In the genomic region with DNA sequence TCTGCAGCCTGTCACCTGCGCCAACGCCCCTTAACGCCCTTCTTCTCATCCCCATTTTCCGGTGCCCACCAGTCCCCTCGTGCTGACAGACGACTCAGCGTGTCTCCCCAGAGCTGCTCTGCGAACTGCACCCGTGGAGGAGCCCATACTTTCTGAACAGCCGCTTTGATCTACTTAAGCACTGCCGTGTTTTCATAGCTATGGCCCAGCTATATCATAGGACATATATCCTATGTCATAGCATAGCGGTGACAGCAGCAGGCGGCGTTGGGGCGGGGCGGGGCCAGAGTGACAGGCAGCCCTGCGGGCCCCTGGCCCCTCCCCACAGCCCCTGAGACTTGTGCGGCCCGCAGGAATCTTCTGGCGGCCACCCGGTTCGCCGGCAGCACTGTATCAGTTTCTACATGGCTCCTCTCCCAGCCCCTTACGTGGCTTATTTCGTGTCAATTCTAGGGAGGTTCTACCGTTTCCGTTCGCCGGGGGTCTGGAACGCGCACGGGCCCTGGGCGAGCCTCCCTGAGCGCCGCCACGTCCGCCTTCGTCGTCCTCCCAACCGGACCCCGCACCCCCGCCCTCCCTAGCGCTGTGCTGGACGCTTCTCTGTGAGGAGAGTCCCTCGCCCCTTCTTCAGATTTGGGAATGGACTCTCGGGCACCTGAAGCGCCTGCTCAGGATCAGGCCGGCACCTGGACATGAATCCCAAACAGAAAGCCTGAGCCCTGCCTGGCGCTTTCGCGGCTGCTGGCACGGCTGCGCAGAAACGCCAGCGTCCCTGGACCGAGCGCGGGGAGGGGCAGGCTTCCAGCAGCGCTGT, we compare ENCODE assay signal across 8 cellular contexts. TPM values are rescaled to one million over a fixed set of nuclear protein-coding genes. Genes with fewer than 3 reads are reported as not detected.
DNase-seq lines count a peak whose midpoint lies in the region; ATAC-seq, FAIRE-seq and TF ChIP-seq lines count a peak whose summit lies in the region.

No MANE protein-coding gene starts in this region.

- no peak for FAIRE-seq in H54 (lab: Jason Lieb, UNC)

- TF ChIP-seq POLR2A in H54 (IDR thresholded peaks at IDR 0.05; ENCODE audit: low read depth, low read length) (peak; percentile 48), upper lobe of left lung (IDR thresholded peaks at IDR 0.05) (peak in 3 of 4 donors; percentile 1 to 71 (median 29))

- peaks cover 12% of the 10 kb centered on the region for H3K4me1 Mint-ChIP-seq in glutamatergic neuron (ENCODE audit: low read depth, unreplicated experiment)

- H3K4me3 Mint-ChIP-seq in glutamatergic neuron (ENCODE audit: unreplicated experiment), result peak overlapping the region; percentile 90

- H3K27me3 Mint-ChIP-seq in glutamatergic neuron (ENCODE audit: unreplicated experiment), result peaks cover 3% of the 10 kb centered on the region

- H3K27ac ChIP-seq in SJSA1, result no peak overlapping the region
- H3K27ac ChIP-seq in upper lobe of left lung, result peak overlapping the region; percentile 86 to 91 (median 88)

- no peaks in the 10 kb centered on the region for H3K27me3 ChIP-seq in SJSA1 (replicated peaks)
- no peaks in the 10 kb centered on the region for H3K27me3 ChIP-seq in upper lobe of left lung

- H3K4me3 ChIP-seq in LNCaP clone FGC (ENCODE audit: low read depth, low read length) (peak overlapping the region; percentile 57), SJSA1 (peak overlapping the region; percentile 50), upper lobe of left lung (peak overlapping the region; percentile 45 to 77 (median 66))

- 2 to 5% methylated on average over 23 to 51 of the region's 59 CpGs for WGBS in upper lobe of left lung, 2 donors

- H3K36me3 ChIP-seq in SJSA1, result no peaks in the 10 kb centered on the region
- no peaks in the 10 kb centered on the region for H3K36me3 ChIP-seq in upper lobe of left lung

- TF ChIP-seq CTCF in LNCaP clone FGC (IDR thresholded peaks at IDR 0.05; ENCODE audit: control insufficient read depth, extremely low read depth, insufficient read depth) (no peak), glutamatergic neuron (IDR thresholded peaks at IDR 0.05; ENCODE audit: partially characterized antibody, unreplicated experiment) (no peak), upper lobe of left lung (IDR thresholded peaks at IDR 0.05) (no peak)

- no peaks in the 10 kb centered on the region for H3K36me3 Mint-ChIP-seq in activated naive CD4-positive, alpha-beta T cell treated with anti-CD3 and anti-CD28 coated beads, Interleukin-2, amount 50 U/mL, for 72 hours
- peaks cover 6% of the 10 kb centered on the region for H3K36me3 Mint-ChIP-seq in glutamatergic neuron (ENCODE audit: unreplicated experiment)

- TF ChIP-seq EP300 in upper lobe of left lung (IDR thresholded peaks at IDR 0.05), result no peak

- H3K9me3 ChIP-seq in SJSA1 (replicated peaks) (no peaks in the 10 kb centered on the region), upper lobe of left lung (no peaks in the 10 kb centered on the region)

- ATAC-seq in activated naive CD4-positive, alpha-beta T cell treated with anti-CD3 and anti-CD28 coated beads, Interleukin-2, amount 50 U/mL, for 72 hours, result peak; percentile 97 to 99
- ATAC-seq in upper lobe of left lung (ENCODE audit: low FRiP score in 2 of 2), result peak; percentile 93 to 94

- in situ Hi-C loops in G401 (cut with HindIII; ENCODE audit: low sequenced_read_pairs), result no loop called here

- DNase-seq in G401 (ENCODE audit: low spot score), result peak; percentile 84
- DNase-seq in H54 (ENCODE audit: insufficient read length, low spot score), result peak; percentile 65
- DNase-seq in LNCaP clone FGC (ENCODE audit: low read depth), result peak; percentile 57
- DNase-seq in SJSA1 (ENCODE audit: low read depth in 1 of 2, low spot score in 2 of 2), result peak; percentile 71 to 73
- DNase-seq in activated naive CD4-positive, alpha-beta T cell treated with anti-CD3 and anti-CD28 coated beads, Interleukin-2, amount 50 U/mL, for 72 hours (ENCODE audit: low spot score in 2 of 2), result peak in 1 of 2 donors; percentile 71
- peak; percentile 90 for DNase-seq in glutamatergic neuron
- peak; percentile 80 for DNase-seq in occipital lobe (lab: John Stamatoyannopoulos, UW)
- peak; percentile 91 to 96 for DNase-seq in upper lobe of left lung

- peaks cover 10% of the 10 kb centered on the region for H3K4me1 ChIP-seq in SJSA1 (replicated peaks)
- peaks cover 21 to 34% (median 23%) of the 10 kb centered on the region in 4 donors for H3K4me1 ChIP-seq in upper lobe of left lung

- no peaks in the 10 kb centered on the region for H3K9me3 Mint-ChIP-seq in activated naive CD4-positive, alpha-beta T cell treated with anti-CD3 and anti-CD28 coated beads, Interleukin-2, amount 50 U/mL, for 72 hours
- H3K9me3 Mint-ChIP-seq in glutamatergic neuron (ENCODE audit: unreplicated experiment), result peaks cover 7% of the 10 kb centered on the region

- H3K27ac Mint-ChIP-seq in activated naive CD4-positive, alpha-beta T cell treated with anti-CD3 and anti-CD28 coated beads, Interleukin-2, amount 50 U/mL, for 72 hours, result peak overlapping the region; percentile 47 to 53
- H3K27ac Mint-ChIP-seq in glutamatergic neuron (ENCODE audit: unreplicated experiment), result peak overlapping the region; percentile 93

RNA-seq across cellular contexts. Expression of gene PTPN18, which starts 35.4 kb away (rescaled TPM):
- total RNA-seq in G401 (2014; rRNA removed; shearing (Covaris generic)), result 24.4 and 26.1 TPM in 2 replicates
- total RNA-seq in SJSA1 (2014; rRNA removed; shearing (Covaris generic)), result 34.7 and 44.8 TPM in 2 replicates
- total RNA-seq in activated naive CD4-positive, alpha-beta T cell treated with anti-CD3 and anti-CD28 coated beads, Interleukin-2, amount 50 U/mL, for 72 hours, result 10 to 100 TPM; 28.3 to 62.1 TPM
- 78.5 TPM for total RNA-seq in glutamatergic neuron (ENCODE audit: unreplicated experiment)
- 16.7 TPM for total RNA-seq in occipital lobe
- total RNA-seq in upper lobe of left lung, result 100 to 1,000 TPM in 2 of 6 donors, 10 to 100 TPM in 4; 59.0 to 156 (median 89.4) TPM

RNA-seq across cellular contexts. Expression of gene IMP4, which starts 48.6 kb away (rescaled TPM):
- 84.2 and 100 TPM in 2 replicates for total RNA-seq in G401 (2014; rRNA removed; shearing (Covaris generic))
- total RNA-seq in SJSA1 (2014; rRNA removed; shearing (Covaris generic)), result 95.7 and 112 TPM in 2 replicates
- 100 to 1,000 TPM in 1 of 2 donors, 10 to 100 TPM in 1; 91.0 to 106 TPM for total RNA-seq in activated naive CD4-positive, alpha-beta T cell treated with anti-CD3 and anti-CD28 coated beads, Interleukin-2, amount 50 U/mL, for 72 hours
- total RNA-seq in glutamatergic neuron (ENCODE audit: unreplicated experiment), result 48.3 TPM
- total RNA-seq in occipital lobe, result 36.7 TPM
- total RNA-seq in upper lobe of left lung, result 100 to 1,000 TPM in 2 of 6 donors, 10 to 100 TPM in 4; 45.6 to 118 (median 63.0) TPM
